1 cellular context compared by ENCODE assay signal in genomic region chr7:87199700-87200450, GRCh38.
TF ChIP-seq lines count a peak whose summit lies in the region.

No MANE protein-coding gene starts in this region.

TF ChIP-seq in WTC11, 78 proteins besides CTCF, POLR2A, EP300 and RAD21 (continued from another document):
- TF ChIP-seq IRF1 (CRISPR knock-in tag; IDR thresholded peaks at IDR 0.05) (no peak), CREB1 (CRISPR knock-in tag; IDR thresholded peaks at IDR 0.05) (no peak), ETV6 (CRISPR knock-in tag; IDR thresholded peaks at IDR 0.05) (no peak), ATF2 (CRISPR knock-in tag; IDR thresholded peaks at IDR 0.05; ENCODE audit: borderline replicate concordance, low read depth) (no peak), CREM (CRISPR knock-in tag; IDR thresholded peaks at IDR 0.05) (no peak), PREB (CRISPR knock-in tag; IDR thresholded peaks at IDR 0.05; ENCODE audit: borderline replicate concordance) (no peak)
TF ChIP-seq in WTC11: peak in this region for 0.
